ENCODE assay signal across 19 cellular contexts in the genomic region with DNA sequence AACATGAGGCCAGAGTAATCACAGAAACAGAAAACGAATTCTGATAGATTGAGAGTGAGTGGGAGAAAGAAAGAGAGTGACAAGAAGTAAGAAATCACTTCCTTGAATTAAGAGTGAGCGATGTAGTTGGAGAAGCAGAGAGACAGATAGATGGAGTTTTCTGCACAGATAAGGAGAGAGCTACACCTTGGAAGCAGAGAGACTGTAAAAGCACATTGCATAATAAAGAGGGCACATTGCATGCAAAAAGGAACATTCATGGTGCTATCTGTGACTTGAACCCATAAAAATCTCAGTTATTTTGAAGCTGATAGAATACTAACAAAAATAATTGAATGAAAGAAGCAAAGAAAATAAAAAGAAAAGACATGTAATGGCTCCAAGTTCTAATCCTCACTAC.
"Had no signal": no experiment of that assay in that cellular context is flagged by ENCODE, and none has a peak within 500 bp of the region (broad histone marks: within the 10 kb centered on the region; RNA-seq: fewer than 3 reads in every experiment).

No MANE protein-coding gene starts in this region.

- H3K27me3 Mint-ChIP-seq: stimulated activated memory B cell treated with anti-CD40 and anti-IgM and Interleukin-4, amounts not matched to agents 10 μg/mL and 1 μg/mL and 100 μg/mL, for 72 hours; stimulated activated naive CD8-positive, alpha-beta T cell treated with anti-CD3 and anti-CD28 coated beads, Interleukin-15, Interleukin-2, amounts not matched to agents 100 ng/mL and 50 ng/mL, for 24 hours had no signal

- DNase-seq: central memory CD4-positive, alpha-beta T cell; effector CD4-positive, alpha-beta T cell; gastrocnemius medialis; kidney glomerular epithelial cell; natural killer cell; psoas muscle; retina; right lobe of liver; spleen; stimulated activated CD4-positive, alpha-beta T cell treated with anti-CD3 and anti-CD28 coated beads, Interleukin-15, amount 100 ng/mL, for 24 hours; stimulated activated CD4-positive, alpha-beta T cell treated with anti-CD3 and anti-CD28 coated beads, Interleukin-1b, Interleukin-23, amount 100 ng/mL, for 48 hours; stimulated activated CD4-positive, alpha-beta T cell treated with anti-CD3 and anti-CD28 coated beads, Interleukin-4, amount 100 ng/mL, for 24 hours; testis; transverse colon had no signal

- H3K4me3 ChIP-seq: coronary artery, gastrocnemius medialis, psoas muscle, right lobe of liver, spleen, testis, transverse colon had no signal

- H3K4me3 Mint-ChIP-seq: natural killer cell; stimulated activated memory B cell treated with anti-CD40 and anti-IgM and Interleukin-4, amounts not matched to agents 10 μg/mL and 1 μg/mL and 100 μg/mL, for 72 hours; stimulated activated naive CD8-positive, alpha-beta T cell treated with anti-CD3 and anti-CD28 coated beads, Interleukin-15, Interleukin-2, amounts not matched to agents 100 ng/mL and 50 ng/mL, for 24 hours had no signal

- H3K27me3 ChIP-seq: gastrocnemius medialis, neutrophil, right lobe of liver, spleen, testis, transverse colon had no signal

- H3K27ac ChIP-seq: coronary artery, gastrocnemius medialis, neutrophil, psoas muscle, right lobe of liver, spleen, testis, transverse colon had no signal

- H3K9me3 ChIP-seq: gastrocnemius medialis, neutrophil, psoas muscle, right lobe of liver, spleen, testis, transverse colon had no signal

- ATAC-seq: gastrocnemius medialis; left lobe of liver; natural killer cell; psoas muscle; right lobe of liver; stimulated activated memory B cell treated with anti-CD40 and anti-IgM and Interleukin-4, amounts not matched to agents 10 μg/mL and 1 μg/mL and 100 μg/mL, for 72 hours had no signal

- H3K4me1 ChIP-seq: gastrocnemius medialis, psoas muscle, spleen, testis had no signal

- H3K36me3 Mint-ChIP-seq: natural killer cell; stimulated activated memory B cell treated with anti-CD40 and anti-IgM and Interleukin-4, amounts not matched to agents 10 μg/mL and 1 μg/mL and 100 μg/mL, for 72 hours had no signal

- H3K27ac Mint-ChIP-seq: natural killer cell; stimulated activated memory B cell treated with anti-CD40 and anti-IgM and Interleukin-4, amounts not matched to agents 10 μg/mL and 1 μg/mL and 100 μg/mL, for 72 hours; stimulated activated naive CD8-positive, alpha-beta T cell treated with anti-CD3 and anti-CD28 coated beads, Interleukin-15, Interleukin-2, amounts not matched to agents 100 ng/mL and 50 ng/mL, for 24 hours had no signal

- H3K36me3 ChIP-seq: gastrocnemius medialis, neutrophil, right lobe of liver, spleen, transverse colon had no signal

- H3K4me1 Mint-ChIP-seq: natural killer cell; stimulated activated memory B cell treated with anti-CD40 and anti-IgM and Interleukin-4, amounts not matched to agents 10 μg/mL and 1 μg/mL and 100 μg/mL, for 72 hours had no signal
